ENCODE assay signal across 1 cellular context in genomic region chr1:111639602-111640198, GRCh38.
TF ChIP-seq lines count a peak whose summit lies in the region.

No MANE protein-coding gene starts in this region.

TF ChIP-seq in HepG2, 621 proteins besides CTCF, POLR2A, EP300 and RAD21 (continued from another document and continues in another):
- peak; percentile 59 for TF ChIP-seq PAXIP1 (CRISPR knock-in tag; conservative IDR thresholded peaks at IDR 0.05)
- TF ChIP-seq SSRP1 (CRISPR knock-in tag; IDR thresholded peaks at IDR 0.05) = no peak
- no peak for TF ChIP-seq SIX4 (CRISPR knock-in tag; IDR thresholded peaks at IDR 0.05)
- 0 out of 2 replicates have a peak, but pooled peaks have one; percentile 22 for TF ChIP-seq ZNF609 (CRISPR knock-in tag; IDR thresholded peaks at IDR 0.05; ENCODE audit: borderline replicate concordance)
- TF ChIP-seq GFI1 (CRISPR knock-in tag; IDR thresholded peaks at IDR 0.05; ENCODE audit: borderline replicate concordance) = peak; percentile 84
- no peak for TF ChIP-seq ZBTB39 (CRISPR knock-in tag; IDR thresholded peaks at IDR 0.05)
- TF ChIP-seq HNF4G (IDR thresholded peaks at IDR 0.05; ENCODE audit: borderline replicate concordance, low read depth, low read length) = peak; percentile 60; the same call in 1 of the 2 replicates
- no peak for TF ChIP-seq HNF4G (CRISPR knock-in tag; IDR thresholded peaks at IDR 0.05; ENCODE audit: borderline replicate concordance, low read depth)
- no peak for TF ChIP-seq ZFY (CRISPR knock-in tag; IDR thresholded peaks at IDR 0.05)
- TF ChIP-seq SOX6 (IDR thresholded peaks at IDR 0.05) = no peak
- peak; percentile 88 for TF ChIP-seq SOX6 (CRISPR knock-in tag; IDR thresholded peaks at IDR 0.05)
- no peak for TF ChIP-seq DNMT1 (CRISPR knock-in tag; IDR thresholded peaks at IDR 0.05)
- TF ChIP-seq HMGXB3 (CRISPR knock-in tag; IDR thresholded peaks at IDR 0.05; ENCODE audit: borderline replicate concordance) = no peak
- no peak for TF ChIP-seq CAMTA2 (CRISPR knock-in tag; IDR thresholded peaks at IDR 0.05; ENCODE audit: borderline replicate concordance)
- no peak for TF ChIP-seq SPEN (CRISPR knock-in tag; IDR thresholded peaks at IDR 0.05; ENCODE audit: low read depth)
- no peak for TF ChIP-seq ZSCAN20 (CRISPR knock-in tag; IDR thresholded peaks at IDR 0.05; ENCODE audit: borderline replicate concordance)
- no peak for TF ChIP-seq FOXP1 (IDR thresholded peaks at IDR 0.05)
- TF ChIP-seq FOXP1 (CRISPR knock-in tag; IDR thresholded peaks at IDR 0.05) = peak; percentile 59; the same call in 1 of the 2 replicates
- no peak for TF ChIP-seq KIAA2018 (CRISPR knock-in tag; IDR thresholded peaks at IDR 0.05; ENCODE audit: borderline replicate concordance)
- TF ChIP-seq PPARG (CRISPR knock-in tag; conservative IDR thresholded peaks at IDR 0.05) = peak; percentile 59; the same call in 1 of the 2 replicates
- no peak for TF ChIP-seq REL (CRISPR knock-in tag; conservative IDR thresholded peaks at IDR 0.05)
- TF ChIP-seq GMEB1 (CRISPR knock-in tag; IDR thresholded peaks at IDR 0.05; ENCODE audit: borderline replicate concordance) = no peak
- TF ChIP-seq SOX5 (CRISPR knock-in tag; IDR thresholded peaks at IDR 0.05; ENCODE audit: borderline replicate concordance) = peak; percentile 48; the same call in 1 of the 2 replicates
- 0 out of 2 replicates have a peak, but pooled peaks have one; percentile 22 for TF ChIP-seq NR2F6 (IDR thresholded peaks at IDR 0.05)
- TF ChIP-seq NR2F6 (CRISPR knock-in tag; IDR thresholded peaks at IDR 0.05) = no peak
- no peak for TF ChIP-seq ZNF678 (CRISPR knock-in tag; IDR thresholded peaks at IDR 0.05)
- 0 out of 2 replicates have a peak, but pooled peaks have one; percentile 51 for TF ChIP-seq DPF2 (CRISPR knock-in tag; IDR thresholded peaks at IDR 0.05; ENCODE audit: borderline replicate concordance, low read depth)
- peak; percentile 35; the same call in 1 of the 2 replicates for TF ChIP-seq ZMYM4 (CRISPR knock-in tag; IDR thresholded peaks at IDR 0.05)
- no peak for TF ChIP-seq U2AF1 (optimal IDR thresholded peaks at IDR 0.05; ENCODE audit: low read depth, low read length)
